1 cellular context compared by ENCODE assay signal in the genomic region with DNA sequence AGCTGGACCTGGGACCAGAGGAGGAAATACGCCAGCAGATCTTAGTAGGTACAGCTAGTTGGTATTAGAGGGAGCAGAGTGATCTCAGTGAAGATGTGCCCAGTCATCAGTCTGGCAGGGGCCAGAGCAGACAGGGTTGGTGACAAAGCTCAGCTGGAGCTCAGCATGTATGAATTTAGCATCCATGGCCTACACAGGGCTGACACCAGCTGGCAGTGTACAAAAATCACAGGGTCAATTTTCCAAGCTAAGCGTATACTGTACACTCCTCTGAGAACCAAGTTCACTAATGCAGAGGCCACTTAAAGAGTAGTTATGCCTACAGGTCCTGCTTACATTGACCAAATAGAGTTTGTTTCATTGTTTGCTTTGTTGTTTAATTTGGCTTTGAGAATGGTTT.
TF ChIP-seq lines count a peak whose summit lies in the region.

No MANE protein-coding gene starts in this region.

TF ChIP-seq in K562, 482 proteins besides CTCF, POLR2A, EP300 and RAD21 (continued from another document):
- TF ChIP-seq, protein P1, sequence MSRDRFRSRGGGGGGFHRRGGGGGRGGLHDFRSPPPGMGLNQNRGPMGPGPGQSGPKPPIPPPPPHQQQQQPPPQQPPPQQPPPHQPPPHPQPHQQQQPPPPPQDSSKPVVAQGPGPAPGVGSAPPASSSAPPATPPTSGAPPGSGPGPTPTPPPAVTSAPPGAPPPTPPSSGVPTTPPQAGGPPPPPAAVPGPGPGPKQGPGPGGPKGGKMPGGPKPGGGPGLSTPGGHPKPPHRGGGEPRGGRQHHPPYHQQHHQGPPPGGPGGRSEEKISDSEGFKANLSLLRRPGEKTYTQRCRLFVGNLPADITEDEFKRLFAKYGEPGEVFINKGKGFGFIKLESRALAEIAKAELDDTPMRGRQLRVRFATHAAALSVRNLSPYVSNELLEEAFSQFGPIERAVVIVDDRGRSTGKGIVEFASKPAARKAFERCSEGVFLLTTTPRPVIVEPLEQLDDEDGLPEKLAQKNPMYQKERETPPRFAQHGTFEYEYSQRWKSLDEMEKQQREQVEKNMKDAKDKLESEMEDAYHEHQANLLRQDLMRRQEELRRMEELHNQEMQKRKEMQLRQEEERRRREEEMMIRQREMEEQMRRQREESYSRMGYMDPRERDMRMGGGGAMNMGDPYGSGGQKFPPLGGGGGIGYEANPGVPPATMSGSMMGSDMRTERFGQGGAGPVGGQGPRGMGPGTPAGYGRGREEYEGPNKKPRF (IDR thresholded peaks at IDR 0.05; ENCODE audit: low read depth, low read length) = no peak
- no peak for TF ChIP-seq HNRNPH1 (optimal IDR thresholded peaks at IDR 0.05; ENCODE audit: low read depth, low read length)
- no peak for TF ChIP-seq ZC3H4 (CRISPR knock-in tag; IDR thresholded peaks at IDR 0.05; ENCODE audit: borderline replicate concordance)
- TF ChIP-seq STAT5A (IDR thresholded peaks at IDR 0.05; ENCODE audit: borderline replicate concordance, low read length) = no peak
- TF ChIP-seq ZNF133 (CRISPR knock-in tag; IDR thresholded peaks at IDR 0.05) = no peak
- TF ChIP-seq, protein P2, sequence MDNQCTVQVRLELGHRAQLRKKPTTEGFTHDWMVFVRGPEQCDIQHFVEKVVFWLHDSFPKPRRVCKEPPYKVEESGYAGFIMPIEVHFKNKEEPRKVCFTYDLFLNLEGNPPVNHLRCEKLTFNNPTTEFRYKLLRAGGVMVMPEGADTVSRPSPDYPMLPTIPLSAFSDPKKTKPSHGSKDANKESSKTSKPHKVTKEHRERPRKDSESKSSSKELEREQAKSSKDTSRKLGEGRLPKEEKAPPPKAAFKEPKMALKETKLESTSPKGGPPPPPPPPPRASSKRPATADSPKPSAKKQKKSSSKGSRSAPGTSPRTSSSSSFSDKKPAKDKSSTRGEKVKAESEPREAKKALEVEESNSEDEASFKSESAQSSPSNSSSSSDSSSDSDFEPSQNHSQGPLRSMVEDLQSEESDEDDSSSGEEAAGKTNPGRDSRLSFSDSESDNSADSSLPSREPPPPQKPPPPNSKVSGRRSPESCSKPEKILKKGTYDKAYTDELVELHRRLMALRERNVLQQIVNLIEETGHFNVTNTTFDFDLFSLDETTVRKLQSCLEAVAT (IDR thresholded peaks at IDR 0.05) = no peak
- TF ChIP-seq ARID2 (IDR thresholded peaks at IDR 0.05) = no peak
- TF ChIP-seq, protein P3, sequence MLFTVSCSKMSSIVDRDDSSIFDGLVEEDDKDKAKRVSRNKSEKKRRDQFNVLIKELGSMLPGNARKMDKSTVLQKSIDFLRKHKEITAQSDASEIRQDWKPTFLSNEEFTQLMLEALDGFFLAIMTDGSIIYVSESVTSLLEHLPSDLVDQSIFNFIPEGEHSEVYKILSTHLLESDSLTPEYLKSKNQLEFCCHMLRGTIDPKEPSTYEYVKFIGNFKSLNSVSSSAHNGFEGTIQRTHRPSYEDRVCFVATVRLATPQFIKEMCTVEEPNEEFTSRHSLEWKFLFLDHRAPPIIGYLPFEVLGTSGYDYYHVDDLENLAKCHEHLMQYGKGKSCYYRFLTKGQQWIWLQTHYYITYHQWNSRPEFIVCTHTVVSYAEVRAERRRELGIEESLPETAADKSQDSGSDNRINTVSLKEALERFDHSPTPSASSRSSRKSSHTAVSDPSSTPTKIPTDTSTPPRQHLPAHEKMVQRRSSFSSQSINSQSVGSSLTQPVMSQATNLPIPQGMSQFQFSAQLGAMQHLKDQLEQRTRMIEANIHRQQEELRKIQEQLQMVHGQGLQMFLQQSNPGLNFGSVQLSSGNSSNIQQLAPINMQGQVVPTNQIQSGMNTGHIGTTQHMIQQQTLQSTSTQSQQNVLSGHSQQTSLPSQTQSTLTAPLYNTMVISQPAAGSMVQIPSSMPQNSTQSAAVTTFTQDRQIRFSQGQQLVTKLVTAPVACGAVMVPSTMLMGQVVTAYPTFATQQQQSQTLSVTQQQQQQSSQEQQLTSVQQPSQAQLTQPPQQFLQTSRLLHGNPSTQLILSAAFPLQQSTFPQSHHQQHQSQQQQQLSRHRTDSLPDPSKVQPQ (CRISPR knock-in tag; IDR thresholded peaks at IDR 0.05; ENCODE audit: borderline replicate concordance) = no peak
- no peak for TF ChIP-seq FOXP1 (CRISPR knock-in tag; IDR thresholded peaks at IDR 0.05)
- no peak for TF ChIP-seq CCAR2 (IDR thresholded peaks at IDR 0.05; ENCODE audit: low read depth, low read length)
- TF ChIP-seq ZC3H8 (IDR thresholded peaks at IDR 0.05) = no peak
- TF ChIP-seq, protein P4, sequence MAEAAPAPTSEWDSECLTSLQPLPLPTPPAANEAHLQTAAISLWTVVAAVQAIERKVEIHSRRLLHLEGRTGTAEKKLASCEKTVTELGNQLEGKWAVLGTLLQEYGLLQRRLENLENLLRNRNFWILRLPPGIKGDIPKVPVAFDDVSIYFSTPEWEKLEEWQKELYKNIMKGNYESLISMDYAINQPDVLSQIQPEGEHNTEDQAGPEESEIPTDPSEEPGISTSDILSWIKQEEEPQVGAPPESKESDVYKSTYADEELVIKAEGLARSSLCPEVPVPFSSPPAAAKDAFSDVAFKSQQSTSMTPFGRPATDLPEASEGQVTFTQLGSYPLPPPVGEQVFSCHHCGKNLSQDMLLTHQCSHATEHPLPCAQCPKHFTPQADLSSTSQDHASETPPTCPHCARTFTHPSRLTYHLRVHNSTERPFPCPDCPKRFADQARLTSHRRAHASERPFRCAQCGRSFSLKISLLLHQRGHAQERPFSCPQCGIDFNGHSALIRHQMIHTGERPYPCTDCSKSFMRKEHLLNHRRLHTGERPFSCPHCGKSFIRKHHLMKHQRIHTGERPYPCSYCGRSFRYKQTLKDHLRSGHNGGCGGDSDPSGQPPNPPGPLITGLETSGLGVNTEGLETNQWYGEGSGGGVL (CRISPR knock-in tag; IDR thresholded peaks at IDR 0.05) = no peak
- no peak for TF ChIP-seq ZBED1 (IDR thresholded peaks at IDR 0.05)
- no peak for TF ChIP-seq SMARCC2 (IDR thresholded peaks at IDR 0.05; ENCODE audit: low read depth)
